8 cellular contexts compared by ENCODE assay signal in the genomic region with DNA sequence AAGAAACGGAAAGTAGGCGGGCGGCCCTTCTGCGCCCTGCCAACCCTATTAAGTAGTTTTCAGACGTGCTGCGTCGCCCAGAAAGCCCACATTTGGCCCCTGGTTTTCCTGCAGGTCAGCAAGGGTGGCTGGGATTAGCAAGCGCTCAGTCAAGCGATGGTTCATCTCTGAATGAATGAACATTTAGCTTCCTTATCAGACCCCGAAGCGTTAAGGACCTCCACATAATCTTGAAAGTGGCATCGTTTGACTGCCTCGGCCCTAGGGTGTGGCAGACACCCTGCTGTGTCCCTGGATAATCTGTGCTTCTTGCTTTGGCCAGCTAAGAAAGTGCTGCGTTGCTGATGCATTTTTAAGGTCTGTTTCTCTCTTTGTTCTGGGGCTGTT. TPM values are rescaled to one million over a fixed set of nuclear protein-coding genes. Genes with fewer than 3 reads are reported as not detected.
DNase-seq lines count a peak whose midpoint lies in the region; ATAC-seq and TF ChIP-seq lines count a peak whose summit lies in the region.

No MANE protein-coding gene starts in this region.

- H3K4me1 Mint-ChIP-seq in chondrocyte (ENCODE audit: low read depth) = peaks cover 14% of the 10 kb centered on the region
- peaks cover 14 to 33% (median 15%) of the 10 kb centered on the region in 3 donors for H3K4me1 Mint-ChIP-seq in naive B cell

- H3K9me3 Mint-ChIP-seq in chondrocyte (ENCODE audit: low read depth) (no peaks in the 10 kb centered on the region), naive B cell (no peaks in the 10 kb centered on the region)

- no peaks in the 10 kb centered on the region for H3K27me3 Mint-ChIP-seq in chondrocyte (ENCODE audit: low read depth)
- no peaks in the 10 kb centered on the region for H3K27me3 Mint-ChIP-seq in naive B cell

- ATAC-seq in GM18511 (IDR thresholded peaks at IDR 0.05; ENCODE audit: unreplicated experiment) (peak; percentile 10), naive B cell (ENCODE audit: low read depth in 2 of 2) (no peak), GM18907 (IDR thresholded peaks at IDR 0.05; ENCODE audit: unreplicated experiment) (no peak)

- DNase-seq in Jurkat, Clone E6-1 (ENCODE audit: low read depth, low spot score) = no peak
- DNase-seq in chondrocyte (ENCODE audit: low spot score) (no peak), naive B cell (no peak), AG08395 (ENCODE audit: low spot score) (no peak), AG20443 (ENCODE audit: low spot score) (no peak)
- DNase-seq in NK-92 treated with Interleukin-12 subunit alpha and Interleukin-12 subunit beta, amount 100 ng/mL, for 24 hours (lab: John Stamatoyannopoulos, UW) = no peak

- no peak for TF ChIP-seq CTCF in chondrocyte (IDR thresholded peaks at IDR 0.05)

- H3K4me3 ChIP-seq in Jurkat, Clone E6-1 (ENCODE audit: low read length) = peak overlapping the region; percentile 56

- H3K27ac Mint-ChIP-seq in chondrocyte (ENCODE audit: unreplicated experiment) (peak overlapping the region; percentile 81), naive B cell (peak overlapping the region in 5 of 6 donors; percentile 60 to 90 (median 67))

- H3K4me3 Mint-ChIP-seq in chondrocyte (ENCODE audit: unreplicated experiment) (peak overlapping the region; percentile 85), naive B cell (peak overlapping the region; percentile 90 to 98 (median 95))

- H3K36me3 Mint-ChIP-seq in chondrocyte (ENCODE audit: low read depth) = peaks cover 9% of the 10 kb centered on the region
- H3K36me3 Mint-ChIP-seq in naive B cell = peaks cover 5 to 7% of the 10 kb centered on the region in 2 donors

RNA-seq across cellular contexts. Expression of a gene that starts 0.7 kb away (rescaled TPM):
- polyA plus RNA-seq in Jurkat, Clone E6-1 (2012; ENCODE audit: insufficient read depth, insufficient read length) = 22.3 TPM
- 39.4 to 44.2 TPM (median 39.8 TPM) in 3 replicates for total RNA-seq in chondrocyte
- polyA plus RNA-seq in naive B cell (ENCODE audit: low read depth in 6 of 6) = 10 to 100 TPM in 4 of 6 donors, 1 to 10 TPM in 2; 8.2 to 26.0 (median 12.3) TPM

RNA-seq across cellular contexts. Expression of a gene that starts 20.3 kb away (rescaled TPM):
- polyA plus RNA-seq in Jurkat, Clone E6-1 (2012; ENCODE audit: insufficient read depth, insufficient read length) = 51.3 TPM
- total RNA-seq in chondrocyte = 45.3 to 54.3 TPM (median 47.4 TPM) in 3 replicates
- polyA plus RNA-seq in naive B cell (ENCODE audit: low read depth in 6 of 6) = 10 to 100 TPM; 47.1 to 70.0 (median 62.7) TPM

RNA-seq across cellular contexts. Expression of a gene that starts 31.4 kb away (rescaled TPM):
- 225 TPM for polyA plus RNA-seq in Jurkat, Clone E6-1 (2012; ENCODE audit: insufficient read depth, insufficient read length)
- total RNA-seq in chondrocyte = 37.3 to 45.7 TPM (median 37.7 TPM) in 3 replicates
- 100 to 1,000 TPM; 100 to 148 (median 120) TPM for polyA plus RNA-seq in naive B cell (ENCODE audit: low read depth in 6 of 6)

RNA-seq across cellular contexts. Expression of a gene that starts 31.6 kb away (rescaled TPM):
- 46.8 TPM for polyA plus RNA-seq in Jurkat, Clone E6-1 (2012; ENCODE audit: insufficient read depth, insufficient read length)
- total RNA-seq in chondrocyte = 21.3 to 29.6 TPM (median 23.9 TPM) in 3 replicates
- 10 to 100 TPM; 12.7 to 23.9 (median 14.9) TPM for polyA plus RNA-seq in naive B cell (ENCODE audit: low read depth in 6 of 6)

RNA-seq across cellular contexts. Expression of a gene that starts 50.8 kb away (rescaled TPM):
- polyA plus RNA-seq in Jurkat, Clone E6-1 (2012; ENCODE audit: insufficient read depth, insufficient read length) = 0.82 TPM
- 0.95 to 3.3 TPM (median 1.3 TPM) in 3 replicates for total RNA-seq in chondrocyte
- polyA plus RNA-seq in naive B cell (ENCODE audit: low read depth in 6 of 6) = not detected
